ENCODE assay signal across 14 cellular contexts in the genomic region with DNA sequence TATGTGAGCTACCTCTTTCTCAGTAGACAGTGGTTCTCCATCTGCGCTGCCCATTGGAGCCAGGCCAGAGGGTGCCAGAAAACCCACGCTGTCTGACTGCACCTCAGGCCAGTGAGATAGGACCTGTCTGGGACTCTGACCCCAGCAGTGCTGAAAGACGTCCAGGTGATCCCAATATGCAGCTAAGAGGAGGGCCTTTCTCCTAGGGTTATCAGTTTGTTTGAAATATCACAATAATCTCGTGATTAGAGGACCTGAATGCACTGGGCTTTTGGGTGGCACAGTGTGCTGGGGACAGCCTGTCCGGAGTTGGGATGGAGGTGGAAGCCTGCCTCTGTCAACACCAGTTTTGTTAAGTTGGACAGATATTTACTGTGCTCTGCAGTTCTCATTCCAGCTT.
"Had no signal": no experiment of that assay in that cellular context is flagged by ENCODE, and none has a peak within 500 bp of the region (broad histone marks: within the 10 kb centered on the region; RNA-seq: fewer than 3 reads in every experiment).

No MANE protein-coding gene starts in this region.

- H3K9me3 Mint-ChIP-seq: activated naive CD4-positive, alpha-beta T cell treated with anti-CD3 and anti-CD28 coated beads, Interleukin-2, amount 10 ng/mL, durations not matched to agents 7 days and 5 days; activated T-helper 2 cell treated with anti-CD3 and anti-CD28 coated beads, Interferon-gamma antibody, Interleukin-2, Interleukin-4, amounts not matched to agents 10 μg/mL and 5 μg/mL and 100 μg/mL, durations not matched to agents 14 hours and 24 hours and 36 hours; dendritic cell treated with granulocyte-macrophage colony-stimulating factor and Interleukin-4, amounts not matched to agents 40 ng/mL and 50 ng/mL, for 4 days; endodermal cell; natural killer cell treated with Interleukin-12 subunit alpha and Interleukin-12 subunit beta and Interleukin-15 and Interleukin-18, amount 100 ng/mL, for 72 hours had no signal

- DNase-seq: activated CD4-positive, alpha-beta T cell treated with anti-CD3 and anti-CD28 coated beads for 48 hours; activated CD8-positive, alpha-beta memory T cell treated with anti-CD3 and anti-CD28 coated beads, Interleukin-2, amount 50 U/mL, for 48 hours; activated CD8-positive, alpha-beta T cell treated with anti-CD3 and anti-CD28 coated beads, Interleukin-2, amount 10 ng/mL, durations not matched to agents 7 days and 5 days; activated naive CD4-positive, alpha-beta T cell treated with anti-CD3 and anti-CD28 coated beads, Interleukin-2, amount 10 ng/mL, durations not matched to agents 7 days and 5 days; body of pancreas; endodermal cell; mammary epithelial cell; stimulated activated CD4-positive, alpha-beta T cell treated with anti-CD3 and anti-CD28 coated beads, Interleukin-15, amount 100 ng/mL, for 24 hours; stomach; thyroid gland had no signal

- H3K4me3 Mint-ChIP-seq: activated CD8-positive, alpha-beta T cell treated with anti-CD3 and anti-CD28 coated beads, Interleukin-2, amount 10 ng/mL, durations not matched to agents 7 days and 5 days; activated naive CD4-positive, alpha-beta T cell treated with anti-CD3 and anti-CD28 coated beads, Interleukin-2, amount 10 ng/mL, durations not matched to agents 7 days and 5 days; dendritic cell treated with granulocyte-macrophage colony-stimulating factor and Interleukin-4, amounts not matched to agents 40 ng/mL and 50 ng/mL, for 4 days; endodermal cell; natural killer cell treated with Interleukin-12 subunit alpha and Interleukin-12 subunit beta and Interleukin-15 and Interleukin-18, amount 100 ng/mL, for 72 hours had no signal

- H3K36me3 ChIP-seq: stomach, thyroid gland had no signal

- H3K27me3 Mint-ChIP-seq: activated naive CD4-positive, alpha-beta T cell treated with anti-CD3 and anti-CD28 coated beads, Interleukin-2, amount 10 ng/mL, durations not matched to agents 7 days and 5 days; dendritic cell treated with granulocyte-macrophage colony-stimulating factor and Interleukin-4, amounts not matched to agents 40 ng/mL and 50 ng/mL, for 4 days had no signal

- H3K4me3 ChIP-seq: body of pancreas, SK-N-MC, stomach, thyroid gland had no signal

- H3K4me1 ChIP-seq: body of pancreas had no signal

- H3K27ac ChIP-seq: body of pancreas, SK-N-MC had no signal

- H3K9me3 ChIP-seq: body of pancreas, stomach, thyroid gland had no signal

- H3K27me3 ChIP-seq: body of pancreas, stomach, thyroid gland had no signal

- ATAC-seq: activated CD8-positive, alpha-beta T cell treated with anti-CD3 and anti-CD28 coated beads, Interleukin-2, amount 10 ng/mL, durations not matched to agents 7 days and 5 days; body of pancreas had no signal

- H3K36me3 Mint-ChIP-seq: activated naive CD4-positive, alpha-beta T cell treated with anti-CD3 and anti-CD28 coated beads, Interleukin-2, amount 10 ng/mL, durations not matched to agents 7 days and 5 days; natural killer cell treated with Interleukin-12 subunit alpha and Interleukin-12 subunit beta and Interleukin-15 and Interleukin-18, amount 100 ng/mL, for 72 hours had no signal

- H3K27ac Mint-ChIP-seq: activated CD8-positive, alpha-beta T cell treated with anti-CD3 and anti-CD28 coated beads, Interleukin-2, amount 10 ng/mL, durations not matched to agents 7 days and 5 days; activated naive CD4-positive, alpha-beta T cell treated with anti-CD3 and anti-CD28 coated beads, Interleukin-2, amount 10 ng/mL, durations not matched to agents 7 days and 5 days; activated T-helper 2 cell treated with anti-CD3 and anti-CD28 coated beads, Interferon-gamma antibody, Interleukin-2, Interleukin-4, amounts not matched to agents 10 μg/mL and 5 μg/mL and 100 μg/mL, durations not matched to agents 14 hours and 24 hours and 36 hours; dendritic cell treated with granulocyte-macrophage colony-stimulating factor and Interleukin-4, amounts not matched to agents 40 ng/mL and 50 ng/mL, for 4 days; endodermal cell; natural killer cell treated with Interleukin-12 subunit alpha and Interleukin-12 subunit beta and Interleukin-15 and Interleukin-18, amount 100 ng/mL, for 72 hours had no signal
